Comparison of ENCODE assay signal across 11 cellular contexts in the genomic region with DNA sequence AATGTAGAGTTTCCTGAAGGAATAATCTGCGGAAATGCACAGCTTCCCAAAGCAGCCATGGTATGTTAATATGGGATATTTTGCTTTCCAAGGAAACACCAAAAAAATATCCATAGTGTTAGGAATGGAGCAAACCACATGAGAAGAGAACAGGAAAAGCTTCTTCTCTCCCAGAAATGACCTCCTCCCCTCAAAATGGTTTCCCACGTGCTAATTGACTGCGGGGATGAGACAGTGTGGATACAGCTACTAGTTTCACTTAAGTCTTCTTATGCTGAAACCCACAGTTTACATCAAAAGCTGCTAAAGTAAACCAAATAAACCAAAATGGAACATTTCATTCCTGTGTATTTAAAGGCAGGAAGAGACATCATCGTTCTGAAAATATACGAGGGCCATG.
DNase-seq lines count a peak whose midpoint lies in the region; ATAC-seq and TF ChIP-seq lines count a peak whose summit lies in the region.
"Had no signal": no experiment of that assay in that cellular context is flagged by ENCODE, and none has a peak within 500 bp of the region (broad histone marks: within the 10 kb centered on the region; RNA-seq: fewer than 3 reads in every experiment).

No MANE protein-coding gene starts in this region.

- no peaks in the 10 kb centered on the region for H3K27me3 Mint-ChIP-seq in CD8-positive, alpha-beta T cell (ENCODE audit: low read depth)

- peaks cover 61% of the 10 kb centered on the region for H3K4me1 ChIP-seq in CD8-positive, alpha-beta T cell (ENCODE audit: insufficient read depth, low read length)
- H3K4me1 ChIP-seq in osteoblast (ENCODE audit: insufficient read depth, low read length), result peaks cover 62% of the 10 kb centered on the region

- POLR2A ChIA-PET in CD8-positive, alpha-beta T cell (lab: Charles Lee), result interaction anchor here (1.2 to 1.5 kb wide), 4 partner anchors 8 to 70 kb away, joined by 3 to 5 read pairs (median 4); a partner anchor contains a TSS

- H3K27ac Mint-ChIP-seq in CD8-positive, alpha-beta T cell, result peak overlapping the region; percentile 97

- intact Hi-C loops in CD8-positive, alpha-beta T cell (cut with DNase I, micrococcal nuclease), result loop anchor here (1.0 to 2.0 kb wide), 9 partner anchors 9 to 239 kb away; no protein-coding TSS in a partner anchor

- ATAC-seq in CD8-positive, alpha-beta T cell, result peak; percentile 3
- ATAC-seq in HG02970 (IDR thresholded peaks at IDR 0.05; ENCODE audit: low FRiP score, unreplicated experiment), result no peak
- no peak for ATAC-seq in HG03565 (IDR thresholded peaks at IDR 0.05; ENCODE audit: unreplicated experiment)
- no peak for ATAC-seq in HG03025 (IDR thresholded peaks at IDR 0.05; ENCODE audit: low FRiP score, unreplicated experiment)
- ATAC-seq: left lobe of liver had no signal

- H3K36me3 Mint-ChIP-seq in CD8-positive, alpha-beta T cell, result peaks cover 49% of the 10 kb centered on the region

- H3K9me3 ChIP-seq in CD8-positive, alpha-beta T cell (ENCODE audit: low read length), result no peaks in the 10 kb centered on the region
- H3K9me3 ChIP-seq in osteoblast (ENCODE audit: low read depth, low read length), result no peaks in the 10 kb centered on the region

- H3K27me3 ChIP-seq in CD8-positive, alpha-beta T cell (ENCODE audit: insufficient read depth, low read length), result no peaks in the 10 kb centered on the region
- no peaks in the 10 kb centered on the region for H3K27me3 ChIP-seq in osteoblast (ENCODE audit: insufficient read depth, low read length)

- peaks cover 66% of the 10 kb centered on the region for H3K79me2 ChIP-seq in osteoblast (ENCODE audit: insufficient read depth, low read length)

- H3K4me3 Mint-ChIP-seq in CD8-positive, alpha-beta T cell, result peak overlapping the region; percentile 57

- no peaks in the 10 kb centered on the region for H3K36me3 ChIP-seq in CD8-positive, alpha-beta T cell (ENCODE audit: insufficient read depth, low read length)
- H3K36me3 ChIP-seq in osteoblast (ENCODE audit: insufficient read depth, low read length), result no peaks in the 10 kb centered on the region

- H3K4me3 ChIP-seq in CD8-positive, alpha-beta T cell (ENCODE audit: low read depth, low read length), result peak overlapping the region; percentile 1
- H3K4me3 ChIP-seq in osteoblast (ENCODE audit: insufficient read depth, low read length), result peak overlapping the region; percentile 6

- no peak for TF ChIP-seq CTCF in CD8-positive, alpha-beta T cell (IDR thresholded peaks at IDR 0.05)
- TF ChIP-seq CTCF in osteoblast (IDR thresholded peaks at IDR 0.05; ENCODE audit: extremely low read depth, low read depth, low read length), result no peak

- CTCF ChIA-PET in CD8-positive, alpha-beta T cell (lab: Charles Lee), result interaction anchor here (1.0 to 1.8 kb wide), 10 partner anchors 21 to 239 kb away, joined by 3 to 8 read pairs (median 3); no protein-coding TSS in a partner anchor

- H3K4me2 ChIP-seq in osteoblast (ENCODE audit: insufficient read depth, low read length), result peak overlapping the region; percentile 23

- peaks cover 96% of the 10 kb centered on the region for H3K4me1 Mint-ChIP-seq in CD8-positive, alpha-beta T cell (ENCODE audit: low read depth)

- peak overlapping the region; percentile 16 for H3K27ac ChIP-seq in CD8-positive, alpha-beta T cell (ENCODE audit: low read depth, low read length)
- peak overlapping the region; percentile 95 for H3K27ac ChIP-seq in osteoblast (ENCODE audit: low read depth, low read length)
- H3K27ac ChIP-seq: VCaP had no signal

- peak overlapping the region; percentile 20 for H2AFZ ChIP-seq in osteoblast (ENCODE audit: low read length)

- H4K20me1 ChIP-seq in osteoblast (ENCODE audit: insufficient read depth, low read length), result no peaks in the 10 kb centered on the region

- DNase-seq in CD8-positive, alpha-beta T cell, result no peak
- DNase-seq in RPMI7951 (ENCODE audit: low read depth) (peak; percentile 32), dermis microvascular lymphatic vessel endothelial cell (ENCODE audit: low read depth in 2 of 2) (peak; percentile 32 to 86), osteoblast (ENCODE audit: insufficient read length, low spot score, missing footprints) (no peak)
- DNase-seq in activated CD4-positive, CD25-positive, alpha-beta regulatory T cell (lab: John Stamatoyannopoulos, UW), result no peak
- DNase-seq: amniotic stem cell had no signal

- H3K9me3 Mint-ChIP-seq in CD8-positive, alpha-beta T cell, result no peaks in the 10 kb centered on the region

Comparison
In these comparisons a context has a peak if more than half of its experiments do, and no peak if none do; other contexts are left out.
1. DNase-seq: peak in RPMI7951 (single experiment) and dermis microvascular lymphatic vessel endothelial cell (2 of 2); none in CD8-positive, alpha-beta T cell (0 of 7), osteoblast (single experiment) and activated CD4-positive, CD25-positive, alpha-beta regulatory T cell (0 of 4).